ENCODE assay signal across 8 cellular contexts in the genomic region with DNA sequence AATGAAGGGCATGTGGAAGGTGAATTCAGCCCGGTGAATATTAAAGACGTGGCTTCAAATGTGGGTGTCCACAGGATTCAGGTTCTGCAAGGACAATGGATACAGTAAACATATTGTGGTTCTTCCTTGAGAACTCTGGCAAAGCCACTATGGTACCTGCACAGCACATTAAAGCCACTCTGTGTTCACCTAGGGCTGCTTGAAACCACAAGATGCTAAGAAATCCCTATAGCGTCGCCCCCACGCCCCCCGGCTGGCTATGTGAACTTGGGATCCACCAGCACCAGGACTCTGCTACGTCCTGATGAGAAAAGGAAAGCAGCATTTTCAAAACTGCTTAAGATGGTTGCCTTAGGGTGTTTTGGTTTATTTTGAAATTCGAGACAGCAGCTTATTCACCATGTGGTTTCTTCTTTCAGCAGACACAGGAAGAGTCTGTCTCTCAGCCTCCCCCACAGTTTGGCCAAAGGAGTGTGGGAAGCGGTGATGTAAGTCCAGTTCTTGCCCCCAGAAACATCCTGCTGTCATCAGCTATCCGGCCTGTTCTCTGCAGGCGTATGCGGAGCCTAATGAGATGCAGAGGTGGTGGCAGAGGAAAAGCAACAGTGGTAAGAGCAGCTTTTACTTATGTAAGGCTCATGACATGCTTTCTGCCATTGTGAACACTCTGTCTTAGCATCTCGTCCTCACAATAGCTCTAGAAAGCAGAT.
DNase-seq lines count a peak whose midpoint lies in the region; ATAC-seq and TF ChIP-seq lines count a peak whose summit lies in the region.

No MANE protein-coding gene starts in this region.

- ATAC-seq in foreskin keratinocyte (peak; percentile 83), psoas muscle (peak; percentile 63 to 88 (median 77)), GM18519 (IDR thresholded peaks at IDR 0.05; ENCODE audit: low FRiP score, unreplicated experiment) (no peak), HG03108 (IDR thresholded peaks at IDR 0.05; ENCODE audit: unreplicated experiment) (no peak)

- H3K36me3 ChIP-seq in PC-9 (ENCODE audit: low read depth) (peaks cover 15% of the 10 kb centered on the region; the same call in 1 of the 2 replicates), psoas muscle (ENCODE audit: insufficient read depth in 1 of 2, low read depth in 1 of 2) (no peaks in the 10 kb centered on the region)

- H2AFZ ChIP-seq in PC-9, result no peak overlapping the region

- no TSS peak for BruUV-seq in PC-9 (replicated peaks; lab: Mats Ljungman, UMichigan)

- peak overlapping the region; percentile 67 for H3K4me2 ChIP-seq in PC-9

- H3K27ac ChIP-seq in PC-9 (peak overlapping the region; percentile 80), foreskin keratinocyte (peak overlapping the region; percentile 44), psoas muscle (peak overlapping the region; percentile 87)

- peaks cover 45% of the 10 kb centered on the region for H3F3A ChIP-seq in PC-9 (ENCODE audit: insufficient read depth, low read depth)

- WGBS in psoas muscle, 3 donors, result 37 to 51% (median 49%) methylated on average over 13 of the region's 13 CpGs

- intact Hi-C loops in PC-9 (cut with micrococcal nuclease; ENCODE audit: unreplicated experiment) (loop anchor here (5.0 kb wide), 1 partner anchor 44 kb away; no protein-coding TSS in a partner anchor), psoas muscle (cut with DNase I) (no loop called here)

- H3K9me3 ChIP-seq in PC-9 (ENCODE audit: insufficient read depth, low read depth), result no peaks in the 10 kb centered on the region
- no peaks in the 10 kb centered on the region for H3K9me3 ChIP-seq in psoas muscle

- DNase-seq in GM12865 (ENCODE audit: low read depth) (peak; percentile 59), PC-9 (peak; percentile 65 to 81), foreskin keratinocyte (peak; percentile 87 to 90), psoas muscle (peak; percentile 75 to 77), iPS-NIHi11 (ENCODE audit: low spot score) (no peak)
- DNase-seq in activated T-helper 1 cell treated with anti-CD3 and anti-CD28 coated beads, Interleukin-2, amount 50 U/mL, for 16 hours (ENCODE audit: low read depth in 1 of 2, low spot score in 1 of 2), result peak; percentile 22 to 26

- H3K4me1 ChIP-seq in PC-9 (replicated peaks; ENCODE audit: insufficient read depth) (peaks cover 20% of the 10 kb centered on the region), foreskin keratinocyte (peaks cover 8% of the 10 kb centered on the region), psoas muscle (peaks cover 49% of the 10 kb centered on the region)

- H3K4me3 ChIP-seq in GM12865 (ENCODE audit: low read depth, low read length), result no peak overlapping the region
- no peak overlapping the region for H3K4me3 ChIP-seq in PC-9
- no peak overlapping the region for H3K4me3 ChIP-seq in psoas muscle

- H4K20me1 ChIP-seq in PC-9 (ENCODE audit: insufficient read depth), result no peaks in the 10 kb centered on the region

- POLR2A ChIA-PET in PC-9 (lab: Charles Lee; ENCODE audit: unreplicated experiment), result no interaction called here

- CTCF ChIA-PET in PC-9 (lab: Charles Lee), result interaction anchor here (0.6 to 0.7 kb wide), 3 partner anchors 14 to 17 kb away, joined by 3 to 9 read pairs (median 3); no protein-coding TSS in a partner anchor

- H3K79me2 ChIP-seq in PC-9 (ENCODE audit: low read depth), result peaks cover 38% of the 10 kb centered on the region

- no peaks in the 10 kb centered on the region for H3K9me2 ChIP-seq in PC-9 (ENCODE audit: insufficient read depth)

- TF ChIP-seq CTCF in GM12865 (IDR thresholded peaks at IDR 0.05; ENCODE audit: insufficient read depth, low read depth, low read length, missing control alignments) (no peak), PC-9 (conservative IDR thresholded peaks at IDR 0.05) (no peak), foreskin keratinocyte (conservative IDR thresholded peaks at IDR 0.05) (no peak), psoas muscle (IDR thresholded peaks at IDR 0.05) (no peak)

- H3K27me3 ChIP-seq in PC-9 (ENCODE audit: insufficient read depth, low read depth) (no peaks in the 10 kb centered on the region), foreskin keratinocyte (no peaks in the 10 kb centered on the region), psoas muscle (ENCODE audit: insufficient read depth in 3 of 3, low read length in 2 of 3) (no peaks in the 10 kb centered on the region)

Comparison
In these comparisons a context has a peak if more than half of its experiments do, and no peak if none do; other contexts are left out.
1. ATAC-seq: peak in foreskin keratinocyte (single experiment) and psoas muscle (4 of 4); none in GM18519 (single experiment) and HG03108 (single experiment).
2. Peak in every context shown above with its lines, with median percentiles within 50 percentile points of each other: H3K27ac ChIP-seq.